8 cellular contexts compared by ENCODE assay signal in the genomic region with DNA sequence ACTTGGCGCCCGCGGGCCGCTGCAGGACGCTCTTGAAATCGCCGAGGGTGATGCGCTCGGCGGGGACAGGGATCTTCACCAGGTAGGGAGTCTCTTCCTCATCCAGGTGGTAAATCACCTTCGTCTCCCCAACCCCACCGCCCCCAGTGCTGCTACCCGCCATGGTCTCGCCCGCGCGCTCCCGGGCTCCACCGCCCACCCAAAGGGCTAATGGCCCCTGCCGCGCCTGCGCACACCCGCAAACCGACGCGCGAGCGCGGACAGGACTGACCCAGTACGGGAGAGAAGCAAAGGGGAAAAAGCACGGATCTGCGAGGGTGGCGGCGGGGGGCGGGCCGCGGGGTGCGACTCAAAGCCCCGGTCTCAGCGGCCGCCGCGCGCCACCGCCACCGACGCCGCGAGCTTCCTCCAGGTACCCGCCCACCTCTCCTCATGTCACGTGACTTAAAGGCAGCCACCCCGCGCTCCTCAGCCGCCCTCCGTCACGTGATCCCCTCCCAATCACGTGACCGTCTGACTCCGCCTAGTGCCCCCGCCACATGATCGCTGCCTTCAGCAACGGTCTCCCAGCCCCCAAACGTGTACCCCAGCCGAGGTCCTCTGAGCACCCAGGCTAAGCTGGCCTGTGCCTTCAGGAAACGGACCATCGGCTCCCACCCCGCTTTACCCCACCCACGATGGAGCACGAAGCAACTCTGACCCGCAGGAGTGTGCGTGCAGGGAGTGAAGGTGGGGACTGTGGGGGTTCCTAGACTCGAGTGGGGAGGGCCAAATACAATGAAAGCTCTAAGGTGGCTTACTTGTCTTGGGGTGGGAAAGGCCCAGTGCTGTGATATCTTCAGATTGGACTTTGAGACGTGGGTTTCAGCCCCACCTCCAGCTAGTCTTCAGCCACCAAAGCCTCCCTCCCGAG. TPM values are rescaled to one million over a fixed set of nuclear protein-coding genes. Genes with fewer than 3 reads are reported as not detected.
DNase-seq lines count a peak whose midpoint lies in the region; ATAC-seq and TF ChIP-seq lines count a peak whose summit lies in the region.

A gene (minus strand): TSS at position 418 of the 913 bp plus-strand sequence. CDS start 255 bp downstream, at position 163.

- ATAC-seq in GM19395 (IDR thresholded peaks at IDR 0.05; ENCODE audit: unreplicated experiment) = peak; percentile 50
- peak; percentile 43 for ATAC-seq in HG03571 (IDR thresholded peaks at IDR 0.05; ENCODE audit: unreplicated experiment)
- ATAC-seq in lower lobe of right lung = peak; percentile 66 to 79

- 3 to 4% methylated on average over 74 of the region's 74 CpGs for WGBS in ectodermal cell, 2 experiments

- peak within 1 kb of the TSS; percentile 59 to 85 (median 81) for H3K27ac ChIP-seq in BLaER1 treated with 17β-estradiol and CSF1 and Interleukin-3, amounts not matched to agents 10 nM and 100 nM
- H3K27ac ChIP-seq in ectodermal cell (ENCODE audit: insufficient read depth, low read depth, low read length, poor library complexity, severe bottlenecking) = peak within 1 kb of the TSS; percentile 88
- H3K27ac ChIP-seq in lower lobe of right lung = peak within 1 kb of the TSS; percentile 80

- H3K9me3 ChIP-seq in BLaER1 treated with 17β-estradiol and CSF1 and Interleukin-3, amounts not matched to agents 10 nM and 100 nM (replicated peaks in 1 of 11) = no peaks in the 10 kb centered on the region
- H3K9me3 ChIP-seq in ectodermal cell (ENCODE audit: control insufficient read depth, low read length) (no peaks in the 10 kb centered on the region), lower lobe of right lung (no peaks in the 10 kb centered on the region)

- H3K27me3 ChIP-seq in BLaER1 treated with 17β-estradiol and CSF1 and Interleukin-3, amounts not matched to agents 10 nM and 100 nM = no peaks in the 10 kb centered on the region
- H3K27me3 ChIP-seq in ectodermal cell (ENCODE audit: control insufficient read depth, insufficient read depth, low read length, poor library complexity, severe bottlenecking) = no peaks in the 10 kb centered on the region
- H3K27me3 ChIP-seq in lower lobe of right lung (ENCODE audit: low read depth) = no peaks in the 10 kb centered on the region

- TF ChIP-seq CTCF in lower lobe of right lung (IDR thresholded peaks at IDR 0.05) = no peak

- peak within 1 kb of the TSS; percentile 84 to 98 (median 96) for H3K9ac ChIP-seq in BLaER1 treated with 17β-estradiol and CSF1 and Interleukin-3, amounts not matched to agents 10 nM and 100 nM

- intact Hi-C loops in lower lobe of right lung (cut with DNase I) = no loop called here

- H3K4me1 ChIP-seq in BLaER1 treated with 17β-estradiol and CSF1 and Interleukin-3, amounts not matched to agents 10 nM and 100 nM = peaks cover 52 to 59% (median 53%) of the 10 kb centered on the region in 10 experiments
- peaks cover 19% of the 10 kb centered on the region for H3K4me1 ChIP-seq in ectodermal cell (ENCODE audit: control insufficient read depth, insufficient read depth, low read length)
- peaks cover 45% of the 10 kb centered on the region for H3K4me1 ChIP-seq in lower lobe of right lung

- peak within 1 kb of the TSS; percentile 91 to 99 (median 94) for H3K4me2 ChIP-seq in BLaER1 treated with 17β-estradiol and CSF1 and Interleukin-3, amounts not matched to agents 10 nM and 100 nM

- peak; percentile 66 for DNase-seq in NK-92 (lab: John Stamatoyannopoulos, UW; ENCODE audit: unreplicated experiment)
- DNase-seq in activated CD8-positive, alpha-beta memory T cell treated with anti-CD3 and anti-CD28 coated beads for 1 hour (ENCODE audit: extremely low read depth in 1 of 2, low read depth in 1 of 2) = peak; percentile 83 to 87
- peak; percentile 97 for DNase-seq in lower lobe of right lung
- peak; percentile 87 to 89 (median 87) for DNase-seq in stimulated activated CD4-positive, alpha-beta T cell treated with anti-CD3 and anti-CD28 coated beads, TNF-alpha, amount 100 ng/mL, for 1 hour (ENCODE audit: low read depth in 3 of 3, low spot score in 1 of 3)

- H3K4me3 ChIP-seq in BLaER1 treated with 17β-estradiol and CSF1 and Interleukin-3, amounts not matched to agents 10 nM and 100 nM = peak within 1 kb of the TSS; percentile 66 to 88 (median 77)
- peak within 1 kb of the TSS; percentile 95 for H3K4me3 ChIP-seq in ectodermal cell (ENCODE audit: insufficient read depth, low read depth, low read length)
- peak within 1 kb of the TSS; percentile 85 for H3K4me3 ChIP-seq in lower lobe of right lung

- H3K36me3 ChIP-seq in BLaER1 treated with 17β-estradiol and CSF1 and Interleukin-3, amounts not matched to agents 10 nM and 100 nM = peaks cover 39 to 52% (median 47%) of the 10 kb centered on the region in 11 experiments
- H3K36me3 ChIP-seq in ectodermal cell (ENCODE audit: control insufficient read depth, insufficient read depth, low read length) (peaks cover 27% of the 10 kb centered on the region), lower lobe of right lung (peaks cover 36% of the 10 kb centered on the region)

- H4K20me1 ChIP-seq in BLaER1 treated with 17β-estradiol and CSF1 and Interleukin-3, amounts not matched to agents 10 nM and 100 nM = peaks cover 27 to 74% (median 44%) of the 10 kb centered on the region in 11 experiments; a peak in 21 of 22 replicates

RNA-seq across cellular contexts. Expression of the gene that starts here (rescaled TPM):
- 86.8 TPM for polyA plus RNA-seq in ectodermal cell (2013, experiment 1 of 4)
- 86.8 TPM for polyA plus RNA-seq in ectodermal cell (2013, experiment 2 of 4)
- polyA plus RNA-seq in ectodermal cell (2013, experiment 3 of 4) = 62.2 TPM
- 74.7 TPM for polyA plus RNA-seq in ectodermal cell (2013, experiment 4 of 4)
- 46.4 TPM for total RNA-seq in lower lobe of right lung

Comparison
In these comparisons a context has a peak if more than half of its experiments do, and no peak if none do; other contexts are left out.
1. Peak in every context shown above with its lines: DNase-seq, ATAC-seq, H3K4me3 ChIP-seq and H3K27ac ChIP-seq.